ENCODE assay signal across 8 cellular contexts in the genomic region with DNA sequence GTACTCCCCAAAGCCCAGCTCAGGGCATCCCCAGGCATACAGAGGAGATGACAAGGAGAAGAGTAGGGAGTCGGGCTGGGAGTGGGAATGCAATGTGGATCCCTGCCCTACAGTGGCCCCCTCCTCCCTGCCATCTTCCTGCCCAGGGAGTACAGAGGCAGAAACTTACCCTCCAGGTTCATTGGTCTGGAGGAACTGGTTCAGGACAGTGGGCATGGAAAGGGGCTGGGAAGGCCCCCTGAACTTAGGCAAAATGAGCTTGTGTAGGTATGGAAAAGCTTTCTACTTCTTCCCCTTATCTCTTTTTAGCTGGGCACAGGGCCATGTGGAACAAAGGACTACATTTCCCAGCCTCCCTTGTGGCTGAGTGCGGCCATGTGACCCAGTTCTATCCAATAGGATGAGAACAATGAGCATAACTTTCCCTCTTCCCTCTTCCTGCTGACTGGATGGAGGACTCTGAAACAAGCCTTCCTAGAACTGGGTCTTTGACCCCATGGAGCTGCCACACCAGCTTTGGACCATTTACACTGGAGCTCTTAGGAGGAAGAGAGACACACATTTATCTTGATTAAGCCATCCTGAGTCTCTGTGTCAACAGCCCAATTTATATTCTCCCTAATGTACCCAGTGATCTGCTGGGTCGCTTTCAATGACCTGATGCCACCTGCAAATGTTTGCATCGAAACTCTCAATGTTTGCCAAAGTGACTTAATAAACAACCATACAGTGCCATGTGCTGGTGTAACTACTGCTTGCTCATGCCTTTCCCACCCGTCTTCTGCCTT. TPM values are rescaled to one million over a fixed set of nuclear protein-coding genes. Genes with fewer than 3 reads are reported as not detected.
DNase-seq lines count a peak whose midpoint lies in the region; ATAC-seq, FAIRE-seq and TF ChIP-seq lines count a peak whose summit lies in the region.

No MANE protein-coding gene starts in this region.

- peaks cover 0 to under 1% of the 10 kb centered on the region in 2 experiments for H3K36me3 ChIP-seq in keratinocyte (ENCODE audit: control insufficient read depth in 2 of 2, extremely low read depth in 1 of 2, insufficient read depth in 2 of 2, low read length in 2 of 2)

- no peaks in the 10 kb centered on the region for H3K79me2 ChIP-seq in keratinocyte (ENCODE audit: control insufficient read depth, insufficient read depth, low read length)

- peak overlapping the region; percentile 49 for H2AFZ ChIP-seq in keratinocyte (ENCODE audit: control insufficient read depth, low read length)

- H3K9me3 Mint-ChIP-seq in stimulated activated naive CD8-positive, alpha-beta T cell treated with anti-CD3 and anti-CD28 coated beads, Interleukin-15, Interleukin-2, amounts not matched to agents 100 ng/mL and 50 ng/mL, for 24 hours = no peaks in the 10 kb centered on the region

- H3K4me3 Mint-ChIP-seq in stimulated activated naive CD8-positive, alpha-beta T cell treated with anti-CD3 and anti-CD28 coated beads, Interleukin-15, Interleukin-2, amounts not matched to agents 100 ng/mL and 50 ng/mL, for 24 hours = no peak overlapping the region

- no peak overlapping the region for H3K4me2 ChIP-seq in keratinocyte (ENCODE audit: control insufficient read depth, extremely low read depth, insufficient read depth, low read depth, low read length)

- H3K4me1 Mint-ChIP-seq in stimulated activated naive CD8-positive, alpha-beta T cell treated with anti-CD3 and anti-CD28 coated beads, Interleukin-15, Interleukin-2, amounts not matched to agents 100 ng/mL and 50 ng/mL, for 24 hours (ENCODE audit: low read depth) = peaks cover 41% of the 10 kb centered on the region

- in situ Hi-C loops in T47D (cut with HindIII; ENCODE audit: low pct_unique_long_range_greater_than_20kb, low sequenced_read_pairs) = no loop called here

- no peak overlapping the region for H3K27ac ChIP-seq in keratinocyte (ENCODE audit: control insufficient read depth, insufficient read depth, low read length)

- H4K20me1 ChIP-seq in keratinocyte (ENCODE audit: control insufficient read depth, extremely low read depth, insufficient read depth, low read length) = no peaks in the 10 kb centered on the region

- H3K4me1 ChIP-seq in keratinocyte (ENCODE audit: control insufficient read depth, extremely low read depth, insufficient read depth, low read length) = peaks cover 23% of the 10 kb centered on the region

- ATAC-seq in Right ventricle myocardium superior (ENCODE audit: poor library complexity) = peak; percentile 70
- ATAC-seq in GM18505 (IDR thresholded peaks at IDR 0.05; ENCODE audit: unreplicated experiment) = no peak

- FAIRE-seq in keratinocyte (lab: Jason Lieb, UNC) = peak; percentile 65

- H3K27ac Mint-ChIP-seq in stimulated activated naive CD8-positive, alpha-beta T cell treated with anti-CD3 and anti-CD28 coated beads, Interleukin-15, Interleukin-2, amounts not matched to agents 100 ng/mL and 50 ng/mL, for 24 hours = peak overlapping the region; percentile 33

- no peak for TF ChIP-seq POLR2A in GM18505 (IDR thresholded peaks at IDR 0.05; ENCODE audit: borderline replicate concordance, extremely low read depth, insufficient read depth, insufficient read length)

- no peaks in the 10 kb centered on the region for H3K9me1 ChIP-seq in keratinocyte (ENCODE audit: control insufficient read depth, extremely low read depth, insufficient read depth, low read length)

- H3K9ac ChIP-seq in keratinocyte (ENCODE audit: control insufficient read depth, extremely low read depth, insufficient read depth, low read length) = no peak overlapping the region

- intact Hi-C loops in Right ventricle myocardium superior (cut with DNase I) (loop anchor here (5.0 kb wide), 1 partner anchor 353 kb away; no protein-coding TSS in a partner anchor), cardiac septum (cut with DNase I) (loop anchor here (5.0 kb wide), 1 partner anchor 92 kb away; no protein-coding TSS in a partner anchor)

- DNase-seq in Right ventricle myocardium superior (no peak), cardiac septum (ENCODE audit: low spot score) (no peak), M059J (ENCODE audit: low read depth) (peak; percentile 77), RKO (ENCODE audit: low spot score) (peak; percentile 89), T47D (ENCODE audit: low read depth in 1 of 2, low spot score in 1 of 2) (peak; percentile 83 to 85), keratinocyte (ENCODE audit: low read depth, low spot score) (no peak)

- no peak for TF ChIP-seq CTCF in keratinocyte (optimal IDR thresholded peaks at IDR 0.05 in 1 of 3, IDR thresholded peaks at IDR 0.05 in 1 of 3, conservative IDR thresholded peaks at IDR 0.05 in 1 of 3; ENCODE audit: extremely low read depth in 1 of 3, insufficient read depth in 2 of 3, low read length in 3 of 3)

- H3K4me3 ChIP-seq in keratinocyte (ENCODE audit: control insufficient read depth in 2 of 3, extremely low read depth in 1 of 3, insufficient read depth in 2 of 3, low read depth in 1 of 3, low read length in 3 of 3) = no peak overlapping the region

- no peaks in the 10 kb centered on the region for H3K27me3 ChIP-seq in keratinocyte (ENCODE audit: control insufficient read depth, extremely low read depth, insufficient read depth, low read length)

- dilution Hi-C loops in keratinocyte (cut with MboI; ENCODE audit: extremely low pct_ligation_motif_present, low sequenced_read_pairs) = no loop called here

- H3K27me3 Mint-ChIP-seq in stimulated activated naive CD8-positive, alpha-beta T cell treated with anti-CD3 and anti-CD28 coated beads, Interleukin-15, Interleukin-2, amounts not matched to agents 100 ng/mL and 50 ng/mL, for 24 hours = peaks cover 4% of the 10 kb centered on the region

- no peaks in the 10 kb centered on the region for H3K9me3 ChIP-seq in keratinocyte (ENCODE audit: control insufficient read depth, low read depth, low read length)

- H3K36me3 Mint-ChIP-seq in stimulated activated naive CD8-positive, alpha-beta T cell treated with anti-CD3 and anti-CD28 coated beads, Interleukin-15, Interleukin-2, amounts not matched to agents 100 ng/mL and 50 ng/mL, for 24 hours (ENCODE audit: low read depth) = no peaks in the 10 kb centered on the region

RNA-seq across cellular contexts. Expression of gene HMCN2, which starts 25.0 kb away (rescaled TPM):
- 5.2 TPM for total RNA-seq in Right ventricle myocardium superior
- total RNA-seq in cardiac septum = 5.3 TPM
- total RNA-seq in M059J (2014; rRNA removed; shearing (Covaris generic)) = 0.66 TPM in 1 of 2 replicates, not detected in the other
- 0.03 TPM in 1 of 3 replicates, not detected in the others for polyA plus RNA-seq in keratinocyte
- not detected for polyA plus RNA-seq in keratinocyte (2011; ENCODE audit: low read depth)
- polyA plus RNA-seq in keratinocyte (2011; cell fraction: cytosol; rRNA removed) = not detected in 2 replicates
- polyA plus RNA-seq in keratinocyte (2011; cell fraction: nucleus; rRNA removed) = not detected in 2 replicates
- polyA plus RNA-seq in keratinocyte (2012; ENCODE audit: low replicate concordance) = 0.04 TPM in 1 of 2 replicates, not detected in the other
- polyA minus RNA-seq in keratinocyte = not detected in 3 replicates
- polyA minus RNA-seq in keratinocyte (2011; cell fraction: cytosol; rRNA and poly(A)+ RNA removed) = not detected
- 0.11 TPM in 1 of 2 replicates, not detected in the other for polyA minus RNA-seq in keratinocyte (2011; cell fraction: nucleus; rRNA and poly(A)+ RNA removed)

Comparison
In these comparisons a context has a peak if more than half of its experiments do, and no peak if none do; other contexts are left out.
1. DNase-seq: peak in M059J (single experiment), RKO (single experiment) and T47D (2 of 2); none in Right ventricle myocardium superior (single experiment), cardiac septum (single experiment) and keratinocyte (single experiment).